Comparison of ENCODE assay signal across 8 cellular contexts in the genomic region with DNA sequence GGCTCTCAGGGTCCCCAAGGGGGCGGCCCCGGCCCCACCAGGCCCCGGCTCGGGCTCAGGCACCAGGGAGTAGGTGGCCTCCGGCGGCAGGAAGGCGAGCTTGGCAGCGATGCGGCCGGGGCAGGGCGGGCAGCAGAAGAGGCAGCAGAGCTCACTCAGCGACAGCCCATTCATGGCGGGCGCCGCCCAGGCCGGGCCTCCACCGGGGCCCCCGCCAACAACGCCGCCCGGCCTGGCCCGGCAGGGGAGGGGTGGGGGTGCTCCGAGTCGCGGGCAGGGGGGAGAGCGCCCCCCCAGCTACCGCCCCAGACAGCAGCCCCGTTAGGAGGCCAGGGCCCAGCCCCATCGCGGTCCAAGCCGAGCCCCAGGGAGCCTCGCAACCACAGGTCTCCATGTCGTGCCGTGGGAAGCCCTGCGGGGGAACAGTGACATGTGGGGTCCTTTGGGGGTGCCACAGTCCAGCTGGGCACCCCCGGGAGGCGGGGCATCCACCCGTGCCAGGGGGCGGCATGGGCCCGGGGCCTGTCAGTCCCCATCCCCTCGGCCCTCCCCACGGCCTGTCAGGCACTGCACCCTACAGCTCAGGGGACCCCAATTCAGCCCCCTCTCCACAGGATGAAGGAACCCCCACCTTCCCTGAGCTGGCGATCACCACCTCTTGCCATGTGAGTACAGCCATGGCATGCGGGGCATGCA. TPM values are rescaled to one million over a fixed set of nuclear protein-coding genes. Genes with fewer than 3 reads are reported as not detected.
A peak's percentile ranks its signal among the peaks of the same experiment; 100 is the strongest.
DNase-seq lines count a peak whose midpoint lies in the region; ATAC-seq and TF ChIP-seq lines count a peak whose summit lies in the region.
"Not testable (repeated sequence)": the region's sequence is repeated elsewhere in the genome, so short reads cannot be mapped to it uniquely, and the experiment has no call there.

No MANE protein-coding gene starts in this region.

- CTCF ChIA-PET in activated CD4-positive, alpha-beta memory T cell treated with anti-CD3 and anti-CD28 coated beads for 36 hours (lab: Charles Lee) = interaction anchor here (1.0 kb wide), 1 partner anchor 16 kb away, joined by 3 read pairs; no protein-coding TSS in a partner anchor

- not testable (repeated sequence) for H3K27me3 ChIP-seq in HL-60 (ENCODE audit: insufficient read depth, poor library complexity, severe bottlenecking); left lung; vagina

- peak overlapping the region; percentile 98 for H3K27ac Mint-ChIP-seq in activated CD4-positive, alpha-beta memory T cell treated with anti-CD3 and anti-CD28 coated beads for 36 hours
- peak overlapping the region; percentile 94 for H3K27ac Mint-ChIP-seq in activated naive CD8-positive, alpha-beta T cell treated with anti-CD3 and anti-CD28 coated beads for 36 hours
- H3K27ac Mint-ChIP-seq in effector memory CD8-positive, alpha-beta T cell = peak overlapping the region; percentile 99
- H3K27ac Mint-ChIP-seq in naive thymus-derived CD8-positive, alpha-beta T cell = peak overlapping the region; percentile 96 to 100 (median 100)
- H3K27ac Mint-ChIP-seq in stimulated activated effector memory CD8-positive, alpha-beta T cell treated with anti-CD3 and anti-CD28 coated beads, Interleukin-12 subunit alpha, Interleukin-12 subunit beta, amount 100 ng/mL, for 72 hours = peak overlapping the region; percentile 96

- TF ChIP-seq CTCF in HL-60 (IDR thresholded peaks at IDR 0.05; ENCODE audit: insufficient read depth, low read length); left lung (IDR thresholded peaks at IDR 0.05); vagina (IDR thresholded peaks at IDR 0.05): not testable (repeated sequence)

- peak overlapping the region; percentile 59 for H3K27ac ChIP-seq in HL-60 (replicated peaks)
- peak overlapping the region; percentile 70 to 92 for H3K27ac ChIP-seq in left lung
- peak overlapping the region; percentile 44 for H3K27ac ChIP-seq in vagina

- POLR2A ChIA-PET in activated CD4-positive, alpha-beta memory T cell treated with anti-CD3 and anti-CD28 coated beads for 36 hours (lab: Charles Lee) = interaction anchor here (2.7 kb wide), 1 partner anchor 16 kb away, joined by 11 read pairs; no protein-coding TSS in a partner anchor
- POLR2A ChIA-PET in naive thymus-derived CD8-positive, alpha-beta T cell (lab: Charles Lee) = interaction anchor here (0.8 to 8.7 kb wide), 7 partner anchors 14 to 594 kb away, joined by 3 to 113 read pairs (median 8); a partner anchor contains a TSS

- TF ChIP-seq POLR2A in vagina (IDR thresholded peaks at IDR 0.05) = not testable (repeated sequence)

- H3K4me1 Mint-ChIP-seq in activated CD4-positive, alpha-beta memory T cell treated with anti-CD3 and anti-CD28 coated beads for 36 hours (ENCODE audit: low read depth) = peaks cover 27% of the 10 kb centered on the region
- H3K4me1 Mint-ChIP-seq in activated naive CD8-positive, alpha-beta T cell treated with anti-CD3 and anti-CD28 coated beads for 36 hours = peaks cover 21% of the 10 kb centered on the region
- peaks cover 30 to 42% of the 10 kb centered on the region in 2 donors for H3K4me1 Mint-ChIP-seq in effector memory CD8-positive, alpha-beta T cell (ENCODE audit: low read depth in 2 of 2)
- peaks cover 22 to 36% (median 33%) of the 10 kb centered on the region in 4 donors for H3K4me1 Mint-ChIP-seq in naive thymus-derived CD8-positive, alpha-beta T cell
- peaks cover 35% of the 10 kb centered on the region for H3K4me1 Mint-ChIP-seq in stimulated activated effector memory CD8-positive, alpha-beta T cell treated with anti-CD3 and anti-CD28 coated beads, Interleukin-12 subunit alpha, Interleukin-12 subunit beta, amount 100 ng/mL, for 72 hours

- peaks cover 16 to 54% of the 10 kb centered on the region in 2 donors for H3K4me1 ChIP-seq in left lung
- H3K4me1 ChIP-seq in vagina = peaks cover 55% of the 10 kb centered on the region

- not testable (repeated sequence) for H3K4me3 ChIP-seq in HL-60 (replicated peaks; ENCODE audit: insufficient read depth, low read length)
- peak overlapping the region in 1 of 2 donors; percentile 86 for H3K4me3 ChIP-seq in left lung
- peak overlapping the region; percentile 13 to 28 for H3K4me3 ChIP-seq in vagina

- peaks cover 0 to 23% of the 10 kb centered on the region in 2 donors for H3K36me3 ChIP-seq in left lung
- not testable (repeated sequence) for H3K36me3 ChIP-seq in vagina

- H3K27me3 Mint-ChIP-seq in activated CD4-positive, alpha-beta memory T cell treated with anti-CD3 and anti-CD28 coated beads for 36 hours; activated naive CD8-positive, alpha-beta T cell treated with anti-CD3 and anti-CD28 coated beads for 36 hours; effector memory CD8-positive, alpha-beta T cell; naive thymus-derived CD8-positive, alpha-beta T cell: not testable (repeated sequence)

- H3K9me3 ChIP-seq in left lung, vagina: not testable (repeated sequence)

- H3K4me3 Mint-ChIP-seq in activated CD4-positive, alpha-beta memory T cell treated with anti-CD3 and anti-CD28 coated beads for 36 hours = peak overlapping the region; percentile 95
- H3K4me3 Mint-ChIP-seq in activated naive CD8-positive, alpha-beta T cell treated with anti-CD3 and anti-CD28 coated beads for 36 hours = peak overlapping the region; percentile 97
- peak overlapping the region; percentile 94 to 98 for H3K4me3 Mint-ChIP-seq in effector memory CD8-positive, alpha-beta T cell
- H3K4me3 Mint-ChIP-seq in naive thymus-derived CD8-positive, alpha-beta T cell = peak overlapping the region; percentile 93 to 100 (median 99)
- H3K4me3 Mint-ChIP-seq in stimulated activated effector memory CD8-positive, alpha-beta T cell treated with anti-CD3 and anti-CD28 coated beads, Interleukin-12 subunit alpha, Interleukin-12 subunit beta, amount 100 ng/mL, for 72 hours = peak overlapping the region; percentile 99

- H3K9me3 Mint-ChIP-seq in activated CD4-positive, alpha-beta memory T cell treated with anti-CD3 and anti-CD28 coated beads for 36 hours; activated naive CD8-positive, alpha-beta T cell treated with anti-CD3 and anti-CD28 coated beads for 36 hours; effector memory CD8-positive, alpha-beta T cell; naive thymus-derived CD8-positive, alpha-beta T cell; stimulated activated effector memory CD8-positive, alpha-beta T cell treated with anti-CD3 and anti-CD28 coated beads, Interleukin-12 subunit alpha, Interleukin-12 subunit beta, amount 100 ng/mL, for 72 hours: not testable (repeated sequence)

- DNase-seq in HL-60 (ENCODE audit: low read depth in 1 of 2, low spot score in 1 of 2); activated CD4-positive, alpha-beta memory T cell treated with anti-CD3 and anti-CD28 coated beads for 36 hours; activated naive CD8-positive, alpha-beta T cell treated with anti-CD3 and anti-CD28 coated beads for 36 hours; effector memory CD8-positive, alpha-beta T cell; left lung; naive thymus-derived CD8-positive, alpha-beta T cell; stimulated activated effector memory CD8-positive, alpha-beta T cell treated with anti-CD3 and anti-CD28 coated beads, Interleukin-12 subunit alpha, Interleukin-12 subunit beta, amount 100 ng/mL, for 72 hours (ENCODE audit: low spot score in 2 of 2): not testable (repeated sequence)
- peak in 1 of 2 donors; percentile 87 for DNase-seq in vagina (ENCODE audit: extremely low spot score in 2 of 2)

- H3K36me3 Mint-ChIP-seq in activated CD4-positive, alpha-beta memory T cell treated with anti-CD3 and anti-CD28 coated beads for 36 hours = peaks cover 16% of the 10 kb centered on the region
- H3K36me3 Mint-ChIP-seq in activated naive CD8-positive, alpha-beta T cell treated with anti-CD3 and anti-CD28 coated beads for 36 hours = peaks cover 22% of the 10 kb centered on the region
- H3K36me3 Mint-ChIP-seq in effector memory CD8-positive, alpha-beta T cell (ENCODE audit: insufficient read depth) = peaks cover 69% of the 10 kb centered on the region
- H3K36me3 Mint-ChIP-seq in naive thymus-derived CD8-positive, alpha-beta T cell = not testable (repeated sequence)
- H3K36me3 Mint-ChIP-seq in stimulated activated effector memory CD8-positive, alpha-beta T cell treated with anti-CD3 and anti-CD28 coated beads, Interleukin-12 subunit alpha, Interleukin-12 subunit beta, amount 100 ng/mL, for 72 hours = peaks cover 26% of the 10 kb centered on the region

- intact Hi-C loops in activated CD4-positive, alpha-beta memory T cell treated with anti-CD3 and anti-CD28 coated beads for 36 hours (cut with micrococcal nuclease) = loop anchor here (2.0 to 5.0 kb wide), 2 partner anchors 17 to 201 kb away; no protein-coding TSS in a partner anchor
- intact Hi-C loops in left lung (cut with DNase I); vagina (cut with DNase I): not testable (repeated sequence)

- ATAC-seq in effector memory CD8-positive, alpha-beta T cell (replicated peaks); left lung; stimulated activated effector memory CD8-positive, alpha-beta T cell treated with anti-CD3 and anti-CD28 coated beads, Interleukin-12 subunit alpha, Interleukin-12 subunit beta, amount 100 ng/mL, for 72 hours: not testable (repeated sequence)
- ATAC-seq in naive thymus-derived CD8-positive, alpha-beta T cell = peak in 1 of 2 donors; percentile 3

RNA-seq across cellular contexts. Expression of a gene that starts 3.8 kb away (rescaled TPM):
- 100 to 1,000 TPM; 108 to 110 TPM for total RNA-seq in activated CD4-positive, alpha-beta memory T cell treated with anti-CD3 and anti-CD28 coated beads for 36 hours
- 100 to 1,000 TPM in 1 of 2 experiments, 10 to 100 TPM in 1; 98.7 to 106 TPM for total RNA-seq in activated naive CD8-positive, alpha-beta T cell treated with anti-CD3 and anti-CD28 coated beads for 36 hours
- 10 to 100 TPM; 70.2 to 72.7 TPM for total RNA-seq in left lung
- total RNA-seq in naive thymus-derived CD8-positive, alpha-beta T cell = 100 to 1,000 TPM; 106 to 109 TPM
- 100 to 1,000 TPM; 153 to 207 (median 155) TPM for polyA plus RNA-seq in naive thymus-derived CD8-positive, alpha-beta T cell
- 83.0 TPM for total RNA-seq in vagina

RNA-seq across cellular contexts. Expression of a gene that starts 18.2 kb away (rescaled TPM):
- 10 to 100 TPM; 23.3 to 24.2 TPM for total RNA-seq in activated CD4-positive, alpha-beta memory T cell treated with anti-CD3 and anti-CD28 coated beads for 36 hours
- 10 to 100 TPM; 37.9 to 39.0 TPM for total RNA-seq in activated naive CD8-positive, alpha-beta T cell treated with anti-CD3 and anti-CD28 coated beads for 36 hours
- total RNA-seq in left lung = 10 to 100 TPM; 18.5 to 28.8 TPM
- 10 to 100 TPM; 18.5 to 19.9 TPM for total RNA-seq in naive thymus-derived CD8-positive, alpha-beta T cell
- under 1 TPM; 0.23 to 0.84 (median 0.36) TPM for polyA plus RNA-seq in naive thymus-derived CD8-positive, alpha-beta T cell
- 7.6 TPM for total RNA-seq in vagina

RNA-seq across cellular contexts. Expression of a gene that starts 23.7 kb away (rescaled TPM):
- 1 to 10 TPM; 5.7 to 5.8 TPM for total RNA-seq in activated CD4-positive, alpha-beta memory T cell treated with anti-CD3 and anti-CD28 coated beads for 36 hours
- 1 to 10 TPM; 5.7 to 5.9 TPM for total RNA-seq in activated naive CD8-positive, alpha-beta T cell treated with anti-CD3 and anti-CD28 coated beads for 36 hours
- total RNA-seq in left lung = 1 to 10 TPM; 7.2 to 9.4 TPM
- total RNA-seq in naive thymus-derived CD8-positive, alpha-beta T cell = 1 to 10 TPM; 4.2 to 4.5 TPM
- 1 to 10 TPM; 1.9 to 3.6 (median 3.6) TPM for polyA plus RNA-seq in naive thymus-derived CD8-positive, alpha-beta T cell
- 5.2 TPM for total RNA-seq in vagina

RNA-seq across cellular contexts. Expression of a gene that starts 23.7 kb away (rescaled TPM):
- 10 to 100 TPM; 24.2 to 28.4 TPM for total RNA-seq in activated CD4-positive, alpha-beta memory T cell treated with anti-CD3 and anti-CD28 coated beads for 36 hours
- 10 to 100 TPM; 31.0 to 35.0 TPM for total RNA-seq in activated naive CD8-positive, alpha-beta T cell treated with anti-CD3 and anti-CD28 coated beads for 36 hours
- 10 to 100 TPM; 75.4 to 86.6 TPM for total RNA-seq in left lung
- 10 to 100 TPM; 20.7 to 23.4 TPM for total RNA-seq in naive thymus-derived CD8-positive, alpha-beta T cell
- 10 to 100 TPM; 12.1 to 15.5 (median 12.5) TPM for polyA plus RNA-seq in naive thymus-derived CD8-positive, alpha-beta T cell
- 51.3 TPM for total RNA-seq in vagina

RNA-seq across cellular contexts. Expression of a gene that starts 33.3 kb away (rescaled TPM):
- 10 to 100 TPM; 41.9 to 45.3 TPM for total RNA-seq in activated CD4-positive, alpha-beta memory T cell treated with anti-CD3 and anti-CD28 coated beads for 36 hours
- total RNA-seq in activated naive CD8-positive, alpha-beta T cell treated with anti-CD3 and anti-CD28 coated beads for 36 hours = 10 to 100 TPM; 53.1 to 54.2 TPM
- total RNA-seq in left lung (10 to 100 TPM; 20.3 to 30.8 TPM), vagina (19.9 TPM)
- 10 to 100 TPM; 78.1 to 86.2 TPM for total RNA-seq in naive thymus-derived CD8-positive, alpha-beta T cell
- 1 to 10 TPM; 2.7 to 6.8 (median 3.1) TPM for polyA plus RNA-seq in naive thymus-derived CD8-positive, alpha-beta T cell
